8 cellular contexts compared by ENCODE assay signal in genomic region chr3:71955549-71956373, GRCh38.
DNase-seq lines count a peak whose midpoint lies in the region; ATAC-seq, FAIRE-seq and TF ChIP-seq lines count a peak whose summit lies in the region.

No MANE protein-coding gene starts in this region.

- H3K4me1 ChIP-seq in esophagus squamous epithelium = peaks cover 0 to 11% (median 5%) of the 10 kb centered on the region in 3 donors
- peaks cover 0 to 7% (median 4%) of the 10 kb centered on the region in 4 donors for H3K4me1 ChIP-seq in tibial artery

- FAIRE-seq in GM18507 (lab: Jason Lieb, UNC) = peak; percentile 78

- intact Hi-C loops in esophagus squamous epithelium (cut with DNase I) = loop anchor here (10.0 kb wide), 1 partner anchor 869 kb away; no protein-coding TSS in a partner anchor
- intact Hi-C loops in tibial artery (cut with DNase I; ENCODE audit: low total_unique reads) = loop anchor here (5.0 to 10.0 kb wide), 3 partner anchors 231 to 862 kb away; partner anchors contain the start of gene EIF4E3

- H3K4me3 ChIP-seq in esophagus squamous epithelium (no peak overlapping the region), tibial artery (no peak overlapping the region)

- no peaks in the 10 kb centered on the region for H3K36me3 ChIP-seq in esophagus squamous epithelium
- no peaks in the 10 kb centered on the region for H3K36me3 ChIP-seq in tibial artery

- TF ChIP-seq POLR2A in esophagus squamous epithelium (IDR thresholded peaks at IDR 0.05) = no peak

- no peaks in the 10 kb centered on the region for H3K27me3 ChIP-seq in esophagus squamous epithelium
- H3K27me3 ChIP-seq in tibial artery = no peaks in the 10 kb centered on the region

- WGBS in esophagus squamous epithelium, 2 donors = 22 to 27% methylated on average over 7 of the region's 7 CpGs

- TF ChIP-seq CTCF in esophagus squamous epithelium (IDR thresholded peaks at IDR 0.05) = peak in 5 of 6 experiments; percentile 46 to 72 (median 68)
- TF ChIP-seq CTCF in tibial artery (IDR thresholded peaks at IDR 0.05) = peak; percentile 77 to 82

- no peak overlapping the region for H3K27ac ChIP-seq in esophagus squamous epithelium
- H3K27ac ChIP-seq in tibial artery = no peak overlapping the region

- peak; percentile 87 for DNase-seq in AG20443 (ENCODE audit: low spot score)
- no peak for DNase-seq in GM18507 (ENCODE audit: extremely low spot score, insufficient read length, low read depth)
- DNase-seq in NCI-H1417 treated with DMSO at 0.1 percent for 48 hours (lab: John Stamatoyannopoulos, UW) = peak; percentile 31
- DNase-seq in UCSD-AML1 (lab: John Stamatoyannopoulos, UW; ENCODE audit: unreplicated experiment) = peak; percentile 52
- DNase-seq in esophagus squamous epithelium (lab: John Stamatoyannopoulos, UW) = no peak
- DNase-seq in myocyte (ENCODE audit: low read depth) = peak; percentile 91
- DNase-seq in tibial artery = peak; percentile 76 to 84

- no peak for ATAC-seq in GM18861 (IDR thresholded peaks at IDR 0.05; ENCODE audit: unreplicated experiment)

- H3K9me3 ChIP-seq in esophagus squamous epithelium (no peaks in the 10 kb centered on the region), tibial artery (no peaks in the 10 kb centered on the region)

Comparison
In these comparisons a context has a peak if more than half of its experiments do, and no peak if none do; other contexts are left out.
1. DNase-seq: peak in AG20443 (single experiment), NCI-H1417 treated with DMSO at 0.1 percent for 48 hours (single experiment), UCSD-AML1 (single experiment), myocyte (single experiment) and tibial artery (2 of 2); none in GM18507 (single experiment) and esophagus squamous epithelium (single experiment).